Comparison of ENCODE assay signal across 1 cellular context in the genomic region with DNA sequence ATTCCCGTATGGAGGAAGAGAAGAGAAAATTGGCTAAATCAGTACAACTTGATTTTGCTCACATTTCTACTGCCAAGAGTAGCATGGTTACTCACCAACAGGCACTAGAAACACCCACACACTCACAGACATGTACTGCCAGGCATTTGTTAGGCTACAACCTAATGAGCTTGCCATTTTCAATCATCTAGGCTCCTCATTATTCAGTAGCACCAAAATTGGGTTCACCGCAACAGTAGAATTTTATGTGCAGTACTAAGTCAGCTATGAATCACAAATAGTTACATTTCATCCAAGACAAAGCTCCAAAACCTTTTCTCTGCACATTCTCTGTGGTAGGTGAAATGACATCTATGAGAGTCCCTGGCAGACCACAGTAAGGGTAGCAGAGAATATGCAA.
TF ChIP-seq lines count a peak whose summit lies in the region.

No MANE protein-coding gene starts in this region.

TF ChIP-seq in SK-N-SH treated with all-trans-retinoic acid at 6 μM for 48 hours, 23 proteins besides CTCF, POLR2A, EP300 and RAD21 (continued from another document):
- TF ChIP-seq, protein P1, sequence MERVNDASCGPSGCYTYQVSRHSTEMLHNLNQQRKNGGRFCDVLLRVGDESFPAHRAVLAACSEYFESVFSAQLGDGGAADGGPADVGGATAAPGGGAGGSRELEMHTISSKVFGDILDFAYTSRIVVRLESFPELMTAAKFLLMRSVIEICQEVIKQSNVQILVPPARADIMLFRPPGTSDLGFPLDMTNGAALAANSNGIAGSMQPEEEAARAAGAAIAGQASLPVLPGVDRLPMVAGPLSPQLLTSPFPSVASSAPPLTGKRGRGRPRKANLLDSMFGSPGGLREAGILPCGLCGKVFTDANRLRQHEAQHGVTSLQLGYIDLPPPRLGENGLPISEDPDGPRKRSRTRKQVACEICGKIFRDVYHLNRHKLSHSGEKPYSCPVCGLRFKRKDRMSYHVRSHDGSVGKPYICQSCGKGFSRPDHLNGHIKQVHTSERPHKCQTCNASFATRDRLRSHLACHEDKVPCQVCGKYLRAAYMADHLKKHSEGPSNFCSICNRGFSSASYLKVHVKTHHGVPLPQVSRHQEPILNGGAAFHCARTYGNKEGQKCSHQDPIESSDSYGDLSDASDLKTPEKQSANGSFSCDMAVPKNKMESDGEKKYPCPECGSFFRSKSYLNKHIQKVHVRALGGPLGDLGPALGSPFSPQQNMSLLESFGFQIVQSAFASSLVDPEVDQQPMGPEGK (CRISPR knock-in tag; IDR thresholded peaks at IDR 0.05; ENCODE audit: borderline replicate concordance) = no peak
